ENCODE assay signal across 1 cellular context in the genomic region with DNA sequence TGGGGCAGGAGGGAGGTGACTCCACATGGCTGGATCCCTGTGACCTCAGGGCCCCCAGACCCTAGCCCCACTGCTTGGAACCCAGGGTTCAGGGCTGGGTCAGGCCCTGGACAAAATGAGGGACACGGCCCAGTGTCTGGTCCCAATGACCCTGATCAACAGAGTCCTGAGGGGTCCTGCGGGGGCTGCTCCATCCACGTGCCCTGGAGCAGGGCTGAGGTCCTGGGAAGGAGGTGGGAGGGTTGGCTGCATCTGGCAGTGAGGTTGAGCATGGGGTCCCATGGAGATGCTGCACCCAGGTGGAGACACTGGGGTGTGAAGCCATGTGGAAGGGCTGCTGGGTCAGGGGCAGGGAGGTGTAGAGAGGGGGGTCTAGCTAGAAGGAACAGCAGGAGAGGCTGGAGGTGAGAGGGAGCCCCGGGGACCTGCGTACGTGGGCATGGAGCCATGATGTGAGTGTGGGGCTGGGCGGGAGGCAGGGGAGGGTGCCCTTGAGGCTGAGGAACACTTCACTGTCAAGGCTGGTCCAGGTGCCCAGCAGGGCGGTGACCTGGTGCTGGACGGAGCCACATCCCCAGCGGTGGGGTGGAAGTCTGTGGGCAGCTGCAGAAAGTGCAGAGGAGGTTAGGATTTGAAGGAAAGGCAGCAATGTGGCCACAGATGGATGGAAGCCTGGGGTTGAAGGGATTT.
TF ChIP-seq lines count a peak whose summit lies in the region.

No MANE protein-coding gene starts in this region.

TF ChIP-seq in K562, 482 proteins besides CTCF, POLR2A, EP300 and RAD21:
- TF ChIP-seq TCF3 (CRISPR knock-in tag; IDR thresholded peaks at IDR 0.05): no peak
- peak; percentile 1; the same call in 1 of the 2 replicates for TF ChIP-seq PHF8 (IDR thresholded peaks at IDR 0.05; ENCODE audit: borderline replicate concordance, low read length)
- 0 out of 2 replicates have a peak, but pooled peaks have one; percentile 4 for TF ChIP-seq RBFOX2 (IDR thresholded peaks at IDR 0.05; ENCODE audit: low read depth, low read length)
